14 cellular contexts compared by ENCODE assay signal in genomic region chr20:62318411-62319345, GRCh38. TPM values are rescaled to one million over a fixed set of nuclear protein-coding genes. Genes with fewer than 3 reads are reported as not detected.
DNase-seq lines count a peak whose midpoint lies in the region; ATAC-seq, FAIRE-seq and TF ChIP-seq lines count a peak whose summit lies in the region.
"Had no signal": no experiment of that assay in that cellular context is flagged by ENCODE, and none has a peak within 500 bp of the region (broad histone marks: within the 10 kb centered on the region; RNA-seq: fewer than 3 reads in every experiment).

No MANE protein-coding gene starts in this region.

- H3K4me1 ChIP-seq in HepG2 (ENCODE audit: insufficient read depth, low read length) = no peaks in the 10 kb centered on the region
- H3K4me1 ChIP-seq in right lobe of liver = peaks cover 0 to 5% (median 0%) of the 10 kb centered on the region in 4 donors
- H3K4me1 ChIP-seq: breast epithelium had no signal

- no peak for TF ChIP-seq EP300 in HepG2 (IDR thresholded peaks at IDR 0.05; ENCODE audit: low read depth in 2 of 2, low read length in 2 of 2)
- no peak for TF ChIP-seq EP300 in HepG2 (CRISPR knock-in tag; IDR thresholded peaks at IDR 0.05; ENCODE audit: borderline replicate concordance)

- no peak overlapping the region for H3K27ac ChIP-seq in HepG2 (ENCODE audit: extremely low read length, insufficient read depth, low read length)
- no peak overlapping the region for H3K27ac ChIP-seq in right lobe of liver
- H3K27ac ChIP-seq: breast epithelium had no signal

- POLR2A ChIA-PET in HepG2 (lab: Yijun Ruan, JAX) = interaction anchor here (0.8 to 1.8 kb wide), 4 partner anchors 9 to 57 kb away, joined by 3 to 9 read pairs (median 4); no protein-coding TSS in a partner anchor

- CTCF ChIA-PET in HepG2 (lab: Yijun Ruan, JAX; ENCODE audit: low intra/inter-chr PET ratio, low total read pairs) = no interaction called here

- H3K4me3 ChIP-seq in HepG2 (replicated peaks in 1 of 3; ENCODE audit: insufficient read depth in 1 of 3, low read depth in 2 of 3, low read length in 3 of 3) = no peak overlapping the region
- H3K4me3 ChIP-seq in right lobe of liver = no peak overlapping the region
- no peak overlapping the region for H3K4me3 ChIP-seq in fibroblast of villous mesenchyme (ENCODE audit: low read depth, low read length)
- H3K4me3 ChIP-seq: breast epithelium, left ventricle myocardium inferior had no signal

- no peaks in the 10 kb centered on the region for H3K79me2 ChIP-seq in HepG2 (ENCODE audit: insufficient read depth, low read length)

- FAIRE-seq in HepG2 (lab: Jason Lieb, UNC) = no peak

- peaks cover 44 to 71% of the 10 kb centered on the region in 2 experiments for H3K36me3 ChIP-seq in HepG2 (replicated peaks in 1 of 2; ENCODE audit: control insufficient read depth in 1 of 2, insufficient read depth in 2 of 2, low read length in 2 of 2)
- H3K36me3 ChIP-seq in right lobe of liver = peaks cover 0 to 11% (median 0%) of the 10 kb centered on the region in 4 donors
- H3K36me3 ChIP-seq: breast epithelium had no signal

- no peak for TF ChIP-seq RAD21 in HepG2 (CRISPR knock-in tag; IDR thresholded peaks at IDR 0.05)

- DNase-seq in HepG2 (ENCODE audit: low spot score) = no peak
- DNase-seq in right lobe of liver = no peak
- peak; percentile 65 for DNase-seq in RPMI7951 (ENCODE audit: low read depth)
- DNase-seq in fibroblast of villous mesenchyme (ENCODE audit: low read depth) = peak; percentile 6
- no peak for DNase-seq in LoVo (ENCODE audit: low spot score)
- no peak for DNase-seq in ecto neural progenitor cell (ENCODE audit: low spot score)
- no peak for DNase-seq in NCI-H510A (lab: John Stamatoyannopoulos, UW)
- DNase-seq: activated naive CD4-positive, alpha-beta T cell; DMS79; left ventricle myocardium inferior; NCI-H1694; NCI-H345 had no signal

- no peaks in the 10 kb centered on the region for H3K27me3 ChIP-seq in HepG2 (ENCODE audit: control insufficient read depth in 1 of 2, insufficient read depth in 2 of 2, low read length in 2 of 2)
- H3K27me3 ChIP-seq in right lobe of liver = no peaks in the 10 kb centered on the region
- H3K27me3 ChIP-seq: breast epithelium had no signal

- no peak overlapping the region for H2AFZ ChIP-seq in HepG2 (ENCODE audit: low read length)

- intact Hi-C loops in HepG2 (cut with micrococcal nuclease; ENCODE audit: unreplicated experiment) = no loop called here
- intact Hi-C loops in right lobe of liver (cut with DNase I) = no loop called here

- 95% methylated on average over 23 of the region's 36 CpGs for WGBS in HepG2 (ENCODE audit: low lambda C conversion rate)
- no CpG with 5 or more reads among the region's 36 CpGs for WGBS in right lobe of liver (ENCODE audit: insufficient coverage, low coverage, low lambda C conversion rate, missing lambda C conversion rate)

- H3K9me3 ChIP-seq in HepG2 (ENCODE audit: low read length) (no peaks in the 10 kb centered on the region), right lobe of liver (no peaks in the 10 kb centered on the region)
- H3K9me3 ChIP-seq: breast epithelium, left ventricle myocardium inferior had no signal

- peak; percentile 17 for ATAC-seq in HepG2
- no peak for ATAC-seq in right lobe of liver
- no peak for ATAC-seq in GM18517 (IDR thresholded peaks at IDR 0.05; ENCODE audit: unreplicated experiment)

- no peak overlapping the region for H3K9ac ChIP-seq in HepG2 (ENCODE audit: insufficient read depth, low read depth, low read length)

- no peak overlapping the region for H3K4me2 ChIP-seq in HepG2 (ENCODE audit: low read depth, low read length)

- in situ Hi-C loops in HepG2 (cut with HindIII; ENCODE audit: extremely low pct_ligation_motif_present, low pct_unique_long_range_greater_than_20kb) = no loop called here

- H4K20me1 ChIP-seq in HepG2 (ENCODE audit: insufficient read depth, low read length) = peaks cover 4% of the 10 kb centered on the region; the same call in 1 of the 2 replicates

- no TSS peak for BruUV-seq in HepG2 (replicated peaks; lab: Mats Ljungman, UMichigan)

- no peak; a peak in 1 of 4 replicates for TF ChIP-seq POLR2A in HepG2 (IDR thresholded peaks at IDR 0.05; ENCODE audit: insufficient read depth in 1 of 2, low read depth in 2 of 2, low read length in 2 of 2)
- no peak for TF ChIP-seq POLR2A in right lobe of liver (IDR thresholded peaks at IDR 0.05)

- TF ChIP-seq CTCF in HepG2 (CRISPR knock-in tag; IDR thresholded peaks at IDR 0.05) (no peak), right lobe of liver (IDR thresholded peaks at IDR 0.05) (no peak), fibroblast of villous mesenchyme (IDR thresholded peaks at IDR 0.05; ENCODE audit: insufficient read depth, low read depth, low read length) (no peak)

TF ChIP-seq in HepG2, 621 proteins besides CTCF, POLR2A, EP300 and RAD21 (continues in another document):
- TF ChIP-seq FLYWCH1 (CRISPR knock-in tag; IDR thresholded peaks at IDR 0.05) (no peak), ISX (CRISPR knock-in tag; conservative IDR thresholded peaks at IDR 0.05) (no peak), HCFC1 (IDR thresholded peaks at IDR 0.05; ENCODE audit: low read depth, low read length) (no peak), ERF (CRISPR knock-in tag; IDR thresholded peaks at IDR 0.05) (no peak), HNRNPK (IDR thresholded peaks at IDR 0.05; ENCODE audit: low read depth, low read length, poor library complexity, severe bottlenecking) (peak; percentile 77), AGO2 (optimal IDR thresholded peaks at IDR 0.05; ENCODE audit: low read depth, low read length) (peak; percentile 73), HNRNPL (IDR thresholded peaks at IDR 0.05; ENCODE audit: low read depth, low read length) (peak; percentile 89), ZNF773 (CRISPR knock-in tag; IDR thresholded peaks at IDR 0.05; ENCODE audit: borderline replicate concordance) (no peak), KLF6 (CRISPR knock-in tag; IDR thresholded peaks at IDR 0.05) (no peak), POLR2G (IDR thresholded peaks at IDR 0.05; ENCODE audit: low read depth, low read length) (0 out of 2 replicates have a peak, but pooled peaks have one; percentile 29), ZNF205 (CRISPR knock-in tag; IDR thresholded peaks at IDR 0.05) (no peak), SMYD3 (CRISPR knock-in tag; IDR thresholded peaks at IDR 0.05) (no peak)

RNA-seq across cellular contexts. Expression of gene ADRM1, which starts 15.9 kb away (rescaled TPM):
- total RNA-seq in HepG2 (2016; rRNA removed; fragmentation: Illumina TruSeq; extraction: Trizol) (143 and 154 TPM in 2 replicates), right lobe of liver (100 to 1,000 TPM in 2 of 6 experiments, 10 to 100 TPM in 4; 49.5 to 139 (median 55.7) TPM), fibroblast of villous mesenchyme (111 and 138 TPM in 2 replicates)
- total RNA-seq in HepG2 (2016; cell fraction: cytosol; rRNA removed; fragmentation: Illumina TruSeq; extraction: Trizol; ENCODE audit: low read depth) = 51.6 and 53.2 TPM in 2 replicates
- total RNA-seq in HepG2 (2016; cell fraction: insoluble cytoplasmic fraction; rRNA removed; fragmentation: Illumina TruSeq; extraction: Trizol) = 149 and 159 TPM in 2 replicates
- 59.3 and 62.8 TPM in 2 replicates for total RNA-seq in HepG2 (2016; cell fraction: membrane; rRNA removed; fragmentation: Illumina TruSeq; extraction: Trizol)
- 76.2 and 86.5 TPM in 2 replicates for total RNA-seq in HepG2 (2016; cell fraction: nucleus; rRNA removed; fragmentation: Illumina TruSeq; extraction: Trizol)
- polyA plus RNA-seq in HepG2 (2011; rRNA removed) = 92.9 and 106 TPM in 2 replicates
- polyA plus RNA-seq in HepG2 (2011; cell fraction: cytosol; rRNA removed) = 90.4 and 144 TPM in 2 replicates
- polyA plus RNA-seq in HepG2 (2011; cell fraction: nucleus; rRNA removed) = 158 and 185 TPM in 2 replicates
- polyA plus RNA-seq in HepG2 (2012) = 62.1 and 86.3 TPM in 2 replicates
- polyA plus RNA-seq in HepG2 (2016; cell fraction: cytosol; fragmentation: Illumina TruSeq; extraction: Trizol; ENCODE audit: low read depth) = 50.3 and 52.6 TPM in 2 replicates
- 185 and 189 TPM in 2 replicates for polyA plus RNA-seq in HepG2 (2016; cell fraction: insoluble cytoplasmic fraction; fragmentation: Illumina TruSeq; extraction: Trizol; ENCODE audit: low read depth)
- polyA plus RNA-seq in HepG2 (2016; cell fraction: membrane; fragmentation: Illumina TruSeq; extraction: Trizol; ENCODE audit: low read depth) = 54.2 and 55.6 TPM in 2 replicates
- polyA plus RNA-seq in HepG2 (2016; cell fraction: nucleus; fragmentation: Illumina TruSeq; extraction: Trizol; ENCODE audit: insufficient read depth, low read depth) = 165 and 171 TPM in 2 replicates
- polyA minus RNA-seq in HepG2 (2011; rRNA and poly(A)+ RNA removed; ENCODE audit: low replicate concordance) = 92.6 and 107 TPM in 2 replicates
- 50.7 and 55.0 TPM in 2 replicates for polyA minus RNA-seq in HepG2 (2011; cell fraction: cytosol; rRNA and poly(A)+ RNA removed)
- 47.2 and 49.4 TPM in 2 replicates for polyA minus RNA-seq in HepG2 (2011; cell fraction: nucleus; rRNA and poly(A)+ RNA removed)
- total RNA-seq in RPMI7951 (2014; rRNA removed; shearing (Covaris generic)) = 215 and 229 TPM in 2 replicates

RNA-seq across cellular contexts. Expression of gene LAMA5, which starts 48.4 kb away (rescaled TPM):
- 28.5 and 44.7 TPM in 2 replicates for total RNA-seq in HepG2 (2016; rRNA removed; fragmentation: Illumina TruSeq; extraction: Trizol)
- 32.2 and 40.1 TPM in 2 replicates for total RNA-seq in HepG2 (2016; cell fraction: cytosol; rRNA removed; fragmentation: Illumina TruSeq; extraction: Trizol; ENCODE audit: low read depth)
- 24.0 and 53.5 TPM in 2 replicates for total RNA-seq in HepG2 (2016; cell fraction: insoluble cytoplasmic fraction; rRNA removed; fragmentation: Illumina TruSeq; extraction: Trizol)
- 23.5 and 24.2 TPM in 2 replicates for total RNA-seq in HepG2 (2016; cell fraction: membrane; rRNA removed; fragmentation: Illumina TruSeq; extraction: Trizol)
- total RNA-seq in HepG2 (2016; cell fraction: nucleus; rRNA removed; fragmentation: Illumina TruSeq; extraction: Trizol) = 108 and 131 TPM in 2 replicates
- 21.0 and 22.7 TPM in 2 replicates for polyA plus RNA-seq in HepG2 (2011; rRNA removed)
- 9.5 and 17.6 TPM in 2 replicates for polyA plus RNA-seq in HepG2 (2011; cell fraction: cytosol; rRNA removed)
- polyA plus RNA-seq in HepG2 (2011; cell fraction: nucleus; rRNA removed) = 504 and 754 TPM in 2 replicates
- polyA plus RNA-seq in HepG2 (2012) = 96.2 and 135 TPM in 2 replicates
- 12.5 and 12.7 TPM in 2 replicates for polyA plus RNA-seq in HepG2 (2016; cell fraction: cytosol; fragmentation: Illumina TruSeq; extraction: Trizol; ENCODE audit: low read depth)
- 34.3 and 49.3 TPM in 2 replicates for polyA plus RNA-seq in HepG2 (2016; cell fraction: insoluble cytoplasmic fraction; fragmentation: Illumina TruSeq; extraction: Trizol; ENCODE audit: low read depth)
- 14.2 and 17.2 TPM in 2 replicates for polyA plus RNA-seq in HepG2 (2016; cell fraction: membrane; fragmentation: Illumina TruSeq; extraction: Trizol; ENCODE audit: low read depth)
- 598 and 620 TPM in 2 replicates for polyA plus RNA-seq in HepG2 (2016; cell fraction: nucleus; fragmentation: Illumina TruSeq; extraction: Trizol; ENCODE audit: insufficient read depth, low read depth)
- polyA minus RNA-seq in HepG2 (2011; rRNA and poly(A)+ RNA removed; ENCODE audit: low replicate concordance) = 26.2 and 35.7 TPM in 2 replicates
- polyA minus RNA-seq in HepG2 (2011; cell fraction: cytosol; rRNA and poly(A)+ RNA removed) = 23.2 and 27.1 TPM in 2 replicates
- polyA minus RNA-seq in HepG2 (2011; cell fraction: nucleus; rRNA and poly(A)+ RNA removed) = 70.0 and 71.2 TPM in 2 replicates
- total RNA-seq in right lobe of liver = 10 to 100 TPM; 30.3 to 80.8 (median 47.1) TPM
- 36.6 and 44.8 TPM in 2 replicates for total RNA-seq in RPMI7951 (2014; rRNA removed; shearing (Covaris generic))
- total RNA-seq in fibroblast of villous mesenchyme = 35.1 and 55.3 TPM in 2 replicates

Comparison
In these comparisons a context has a peak if more than half of its experiments do, and no peak if none do; other contexts are left out.
1. DNase-seq: peak in RPMI7951 (single experiment) and fibroblast of villous mesenchyme (single experiment); none in HepG2 (single experiment), right lobe of liver (0 of 3), LoVo (single experiment), ecto neural progenitor cell (single experiment) and NCI-H510A (single experiment).